In genomic region chr2:170503971-170504819, GRCh38 we compare ENCODE assay signal across 1 cellular context.
TF ChIP-seq lines count a peak whose summit lies in the region.

No MANE protein-coding gene starts in this region.

TF ChIP-seq in neural cell, 6 proteins besides CTCF, POLR2A, EP300 and RAD21 (continued from another document):
- TF ChIP-seq REST (IDR thresholded peaks at IDR 0.05; ENCODE audit: borderline replicate concordance), result peak; percentile 91
TF ChIP-seq in neural cell: peak in this region for 1.
